1 cellular context compared by ENCODE assay signal in the genomic region with DNA sequence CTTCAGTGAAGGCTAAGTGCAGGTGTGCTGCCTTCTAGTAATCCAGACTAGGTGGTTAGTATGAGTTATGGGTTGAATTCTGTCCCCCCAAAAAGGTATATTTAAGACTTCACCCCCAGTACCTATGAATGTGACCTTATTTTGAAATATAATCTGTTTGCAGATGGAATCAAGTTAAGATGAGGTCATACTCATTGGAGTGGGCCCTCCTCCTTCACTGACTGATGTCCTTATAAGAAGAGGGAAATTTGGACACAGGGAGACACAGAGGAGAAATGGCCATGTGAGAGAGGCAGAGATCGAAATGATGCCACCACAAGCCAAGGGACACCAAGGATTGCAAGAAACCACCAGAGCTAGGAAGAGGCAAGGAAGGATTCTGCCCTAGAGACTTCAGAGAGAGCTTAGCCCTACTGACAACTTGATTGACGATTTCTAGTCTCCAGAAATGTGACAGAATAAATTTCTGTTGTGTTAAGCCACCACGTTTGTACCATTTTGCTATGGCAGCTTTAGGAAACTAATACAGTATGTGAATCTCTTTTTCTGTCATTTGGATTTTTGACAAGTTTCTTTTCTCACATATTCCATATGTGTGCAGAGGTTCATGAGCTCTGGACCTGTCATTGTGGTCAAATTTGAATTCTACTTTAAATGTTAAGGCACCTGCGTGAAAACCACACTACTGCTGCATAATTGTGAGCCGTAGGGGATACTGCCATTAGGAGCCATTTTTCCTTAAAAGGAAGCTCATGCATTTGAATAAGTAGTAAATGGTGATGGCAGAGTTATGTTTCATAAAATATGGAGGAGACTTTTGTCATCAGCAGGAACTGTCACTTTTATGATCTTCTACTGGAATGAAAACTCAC.
TF ChIP-seq lines count a peak whose summit lies in the region.

No MANE protein-coding gene starts in this region.

TF ChIP-seq in K562, 482 proteins besides CTCF, POLR2A, EP300 and RAD21 (continued from another document):
- TF ChIP-seq, protein P1, sequence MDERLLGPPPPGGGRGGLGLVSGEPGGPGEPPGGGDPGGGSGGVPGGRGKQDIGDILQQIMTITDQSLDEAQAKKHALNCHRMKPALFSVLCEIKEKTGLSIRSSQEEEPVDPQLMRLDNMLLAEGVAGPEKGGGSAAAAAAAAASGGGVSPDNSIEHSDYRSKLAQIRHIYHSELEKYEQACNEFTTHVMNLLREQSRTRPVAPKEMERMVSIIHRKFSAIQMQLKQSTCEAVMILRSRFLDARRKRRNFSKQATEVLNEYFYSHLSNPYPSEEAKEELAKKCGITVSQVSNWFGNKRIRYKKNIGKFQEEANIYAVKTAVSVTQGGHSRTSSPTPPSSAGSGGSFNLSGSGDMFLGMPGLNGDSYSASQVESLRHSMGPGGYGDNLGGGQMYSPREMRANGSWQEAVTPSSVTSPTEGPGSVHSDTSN (CRISPR knock-in tag; IDR thresholded peaks at IDR 0.05; ENCODE audit: low read depth): no peak
- TF ChIP-seq, protein P1 (tag; conservative IDR thresholded peaks at IDR 0.05; ENCODE audit: low read depth): 0 out of 2 replicates have a peak, but pooled peaks have one; percentile 20
- TF ChIP-seq PML (IDR thresholded peaks at IDR 0.05; ENCODE audit: low read length) (no peak), NFXL1 (CRISPR knock-in tag; IDR thresholded peaks at IDR 0.05) (no peak), DPF2 (IDR thresholded peaks at IDR 0.05) (no peak), MEIS2 (IDR thresholded peaks at IDR 0.05; ENCODE audit: partially characterized antibody) (peak; percentile 34), ATF7 (IDR thresholded peaks at IDR 0.05) (peak; percentile 38; the same call in 1 of the 2 replicates)
